ENCODE assay signal across 22 cellular contexts in genomic region chr1:17403081-17403480, GRCh38. TPM values are rescaled to one million over a fixed set of nuclear protein-coding genes. Genes with fewer than 3 reads are reported as not detected.
A peak's percentile ranks its signal among the peaks of the same experiment; 100 is the strongest.
DNase-seq lines count a peak whose midpoint lies in the region; ATAC-seq and TF ChIP-seq lines count a peak whose summit lies in the region.
"Had no signal": no experiment of that assay in that cellular context is flagged by ENCODE, and none has a peak within 500 bp of the region (broad histone marks: within the 10 kb centered on the region; RNA-seq: fewer than 3 reads in every experiment).

No MANE protein-coding gene starts in this region.

- CTCF ChIA-PET in RWPE1 (lab: Yijun Ruan, JAX), result interaction anchor here (0.9 to 2.5 kb wide), 3 partner anchors 166 to 277 kb away, joined by 3 to 6 read pairs (median 5); no protein-coding TSS in a partner anchor

- DNase-seq in ELR (ENCODE audit: low read depth), result peak; percentile 24
- DNase-seq in HFFc6, result peak; percentile 14
- peak; percentile 81 for DNase-seq in RWPE1 (ENCODE audit: low spot score)
- DNase-seq in epithelial cell of prostate (ENCODE audit: low read depth, low spot score), result peak; percentile 51
- no peak for DNase-seq in NCI-H146 (lab: John Stamatoyannopoulos, UW)
- DNase-seq in OCI-M2 (lab: John Stamatoyannopoulos, UW; ENCODE audit: unreplicated experiment), result no peak
- DNase-seq in NCI-H69 (lab: John Stamatoyannopoulos, UW), result no peak
- DNase-seq: COR-L47, DMS153, HCEC 1CT, NCI-H1105 treated with DMSO at 0.1 percent for 48 hours, NCI-H187 treated with DMSO at 0.1 percent for 48 hours, NCI-H2171, NCI-H446, NCI-H748 treated with DMSO at 0.1 percent for 48 hours, Peyer's patch, SHP77 treated with DMSO at 0.1 percent for 48 hours, T-helper 2 cell had no signal

- H3K4me1 Mint-ChIP-seq in HFFc6 (ENCODE audit: low read depth), result no peaks in the 10 kb centered on the region

- no peaks in the 10 kb centered on the region for H3K36me3 Mint-ChIP-seq in HFFc6 (ENCODE audit: low read depth)

- H3K27ac Mint-ChIP-seq in HFFc6, result no peak overlapping the region

- POLR2A ChIA-PET in RWPE1 (lab: Yijun Ruan, JAX; ENCODE audit: low non-redundant PET), result no interaction called here

- H3K27ac ChIP-seq in RWPE1 (peak overlapping the region; percentile 80), epithelial cell of prostate (no peak overlapping the region)
- H3K27ac ChIP-seq: C4-2B, KMS-11, Peyer's patch had no signal

- H3K9me3 Mint-ChIP-seq in HFFc6, result no peaks in the 10 kb centered on the region

- no peak overlapping the region for H3K4me3 Mint-ChIP-seq in HFFc6

- peaks cover 7% of the 10 kb centered on the region for H3K27me3 Mint-ChIP-seq in HFFc6 (ENCODE audit: insufficient read depth)

- ATAC-seq in HG03342 (IDR thresholded peaks at IDR 0.05; ENCODE audit: unreplicated experiment), result no peak

- TF ChIP-seq CTCF in HFFc6 (IDR thresholded peaks at IDR 0.05), result no peak
- TF ChIP-seq CTCF in RWPE1 (conservative IDR thresholded peaks at IDR 0.05; ENCODE audit: low read depth), result no peak

RNA-seq across cellular contexts. Expression of gene PADI6, which starts 31.1 kb away (rescaled TPM):
- not detected for total RNA-seq in HFFc6 (2021; fragmentation: NEBNext Ultra II Directional; extraction: Animal tissue kit (Norgen Biotek cat#: 25700))
- total RNA-seq: A673, Peyer's patch had no signal

RNA-seq across cellular contexts. Expression of gene RCC2, which starts 36.4 kb away (rescaled TPM):
- total RNA-seq in HFFc6 (2021; fragmentation: NEBNext Ultra II Directional; extraction: Animal tissue kit (Norgen Biotek cat#: 25700)), result 10 to 100 TPM; 36.0 to 43.8 (median 38.0) TPM

Comparison
In these comparisons a context has a peak if more than half of its experiments do, and no peak if none do; other contexts are left out.
1. DNase-seq: peak in ELR (single experiment), HFFc6 (single experiment), RWPE1 (single experiment) and epithelial cell of prostate (single experiment); none in NCI-H146 (single experiment), OCI-M2 (single experiment) and NCI-H69 (single experiment).